In the genomic region with DNA sequence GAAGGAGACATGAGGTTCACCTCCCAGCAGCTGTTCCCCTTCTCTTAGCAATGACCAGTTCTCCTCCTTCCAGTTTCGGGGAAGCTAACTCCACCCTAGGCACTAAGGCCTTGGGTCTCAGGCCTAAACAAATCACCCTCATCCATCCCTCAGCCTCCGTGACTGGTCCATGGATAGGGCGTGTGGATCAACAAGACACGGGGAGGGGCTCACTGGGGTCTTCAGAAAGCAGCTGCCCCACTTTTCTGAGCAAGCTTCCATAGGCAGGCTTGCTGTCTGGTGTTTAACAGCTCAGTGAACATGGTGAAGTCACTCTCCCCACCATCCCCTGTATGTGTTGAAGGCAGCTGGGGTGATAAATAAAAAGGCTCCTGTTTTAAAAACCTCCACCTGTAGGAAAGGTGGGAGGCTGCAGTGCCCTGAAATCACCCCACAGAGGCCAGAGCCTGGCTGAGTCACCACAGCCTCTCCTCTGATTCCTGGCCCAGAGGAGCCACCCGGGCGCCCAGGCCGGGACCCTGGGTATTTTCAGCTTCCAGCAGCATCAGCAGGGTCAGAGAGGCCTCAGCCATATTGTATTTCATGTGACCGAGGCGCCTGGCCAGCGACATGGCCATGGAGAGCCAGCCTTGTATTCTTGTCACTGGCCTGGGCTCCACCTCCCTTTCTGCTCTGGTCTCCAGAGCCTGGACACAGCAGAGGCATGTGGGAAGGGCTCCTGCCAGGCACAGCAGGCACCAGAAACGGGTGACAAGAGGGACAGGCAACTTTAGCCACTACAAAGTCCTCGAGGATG, we compare ENCODE assay signal across 21 cellular contexts.
DNase-seq lines count a peak whose midpoint lies in the region; ATAC-seq and TF ChIP-seq lines count a peak whose summit lies in the region.
"Had no signal": no experiment of that assay in that cellular context is flagged by ENCODE, and none has a peak within 500 bp of the region (broad histone marks: within the 10 kb centered on the region; RNA-seq: fewer than 3 reads in every experiment).

No MANE protein-coding gene starts in this region.

- no peak overlapping the region for H3K27ac ChIP-seq in CD4-positive, alpha-beta memory T cell (ENCODE audit: low read depth, low read length)
- H3K27ac ChIP-seq in Karpas-422 (ENCODE audit: low read length) (peak overlapping the region; percentile 89), gastrocnemius medialis (peak overlapping the region; percentile 83 to 93 (median 88))
- H3K27ac ChIP-seq: cardiac muscle cell, left ventricle myocardium inferior, right atrium auricular region, tibial artery had no signal

- no peaks in the 10 kb centered on the region for H3K79me2 ChIP-seq in Karpas-422 (ENCODE audit: low read length)

- peaks cover 45 to 69% (median 57%) of the 10 kb centered on the region in 4 donors for H3K4me1 Mint-ChIP-seq in CD4-positive, alpha-beta memory T cell
- H3K4me1 Mint-ChIP-seq in immature natural killer cell, result peaks cover 82 to 85% of the 10 kb centered on the region in 2 donors

- peak overlapping the region in 5 of 7 donors; percentile 42 to 94 (median 91) for H3K27ac Mint-ChIP-seq in CD4-positive, alpha-beta memory T cell
- H3K27ac Mint-ChIP-seq in immature natural killer cell, result peak overlapping the region; percentile 53 to 95 (median 84)

- no peaks in the 10 kb centered on the region for H3K9me2 ChIP-seq in Karpas-422 (replicated peaks; ENCODE audit: insufficient read depth, low read length)

- H3K36me3 Mint-ChIP-seq in CD4-positive, alpha-beta memory T cell, result no peaks in the 10 kb centered on the region
- no peaks in the 10 kb centered on the region for H3K36me3 Mint-ChIP-seq in immature natural killer cell

- no peak for DNase-seq in CD4-positive, alpha-beta memory T cell
- DNase-seq in Karpas-422 (peak; percentile 51), immature natural killer cell (no peak), gastrocnemius medialis (peak; percentile 74 to 96), putamen (ENCODE audit: low spot score) (no peak)
- no peak for DNase-seq in stimulated activated naive CD8-positive, alpha-beta T cell treated with anti-CD3 and anti-CD28 coated beads, Interleukin-15, Interleukin-2, amounts not matched to agents 100 U/mL and 50 U/mL, for 24 hours
- no peak for DNase-seq in stimulated activated CD4-positive, alpha-beta T cell treated with anti-CD3 and anti-CD28 coated beads, Interleukin-4, amount 100 ng/mL, for 24 hours
- DNase-seq: activated CD4-positive, CD25-positive, alpha-beta regulatory T cell; DMS 273 treated with DMSO at 0.1 percent for 48 hours; GF-D8; H9; left ventricle myocardium inferior; MG63; NCI-H1694; nucleus accumbens; Peyer's patch; stimulated activated naive CD4-positive, alpha-beta T cell; T1000 had no signal

- CTCF ChIA-PET in CD4-positive, alpha-beta memory T cell (lab: Charles Lee; ENCODE audit: partially characterized antibody), result interaction anchor here (1.0 to 4.5 kb wide), 5 partner anchors 18 to 265 kb away, joined by 3 to 52 read pairs (median 6); a partner anchor contains a TSS

- H4K20me1 ChIP-seq in Karpas-422 (ENCODE audit: insufficient read depth, low read depth, low read length), result no peaks in the 10 kb centered on the region

- TF ChIP-seq CTCF in gastrocnemius medialis (IDR thresholded peaks at IDR 0.05 in 4 of 5, conservative IDR thresholded peaks at IDR 0.05 in 1 of 5), result peak in 1 of 5 experiments; percentile 24

- in situ Hi-C loops in gastrocnemius medialis (cut with MboI; ENCODE audit: low sequenced_read_pairs in 4 of 4), result loop anchor here in 2 of 4 donors (25.0 kb wide), 2 partner anchors 132 to 168 kb away; no protein-coding TSS in a partner anchor

- intact Hi-C loops in CD4-positive, alpha-beta memory T cell (cut with micrococcal nuclease), result loop anchor here (2.0 to 5.0 kb wide), 2 partner anchors 33 to 173 kb away; no protein-coding TSS in a partner anchor
- intact Hi-C loops in gastrocnemius medialis (cut with DNase I; ENCODE audit: low total_unique reads), result loop anchor here (1.0 to 2.0 kb wide), 3 partner anchors 61 to 177 kb away; a partner anchor contains a TSS

- H3K9me3 Mint-ChIP-seq in CD4-positive, alpha-beta memory T cell, result no peaks in the 10 kb centered on the region
- H3K9me3 Mint-ChIP-seq in immature natural killer cell, result no peaks in the 10 kb centered on the region

- no peak overlapping the region for H3K4me3 ChIP-seq in CD4-positive, alpha-beta memory T cell (ENCODE audit: low read length in 2 of 2)
- H3K4me3 ChIP-seq in Karpas-422 (ENCODE audit: low read length) (no peak overlapping the region), gastrocnemius medialis (no peak overlapping the region)
- H3K4me3 ChIP-seq: cardiac muscle cell, left ventricle myocardium inferior, MG63, Peyer's patch, right atrium auricular region, tibial artery had no signal

- H3K4me3 Mint-ChIP-seq in CD4-positive, alpha-beta memory T cell, result peak overlapping the region in 2 of 8 donors; percentile 52 to 68
- peak overlapping the region; percentile 51 to 80 (median 70) for H3K4me3 Mint-ChIP-seq in immature natural killer cell
- H3K4me3 Mint-ChIP-seq: H9 had no signal

- H2AFZ ChIP-seq in Karpas-422 (ENCODE audit: low read length), result no peak overlapping the region

- no peaks in the 10 kb centered on the region for H3K27me3 Mint-ChIP-seq in CD4-positive, alpha-beta memory T cell
- peaks cover 5 to 16% (median 7%) of the 10 kb centered on the region in 3 donors for H3K27me3 Mint-ChIP-seq in immature natural killer cell (ENCODE audit: low read depth in 3 of 3)

- H3K4me1 ChIP-seq in CD4-positive, alpha-beta memory T cell (ENCODE audit: insufficient read depth, low read length), result peaks cover 67% of the 10 kb centered on the region
- H3K4me1 ChIP-seq in Karpas-422 (ENCODE audit: low read length) (peaks cover 73% of the 10 kb centered on the region), gastrocnemius medialis (peaks cover 60 to 64% of the 10 kb centered on the region in 2 donors)

- H3K9me3 ChIP-seq in CD4-positive, alpha-beta memory T cell (ENCODE audit: control insufficient read depth in 1 of 2, low read length in 2 of 2), result no peaks in the 10 kb centered on the region
- H3K9me3 ChIP-seq in Karpas-422 (ENCODE audit: low read length) (no peaks in the 10 kb centered on the region), gastrocnemius medialis (no peaks in the 10 kb centered on the region)
- H3K9me3 ChIP-seq: left ventricle myocardium inferior, MG63, Peyer's patch, right atrium auricular region, tibial artery had no signal

- ATAC-seq in gastrocnemius medialis, result peak; percentile 70 to 71
- ATAC-seq in stimulated activated naive CD8-positive, alpha-beta T cell treated with anti-CD3 and anti-CD28 coated beads, Interleukin-15, Interleukin-2, amounts not matched to agents 100 U/mL and 50 U/mL, for 24 hours, result no peak

- peak overlapping the region; percentile 57 for H3K9ac ChIP-seq in Karpas-422 (ENCODE audit: low read length)

- POLR2A ChIA-PET in CD4-positive, alpha-beta memory T cell (lab: Charles Lee; ENCODE audit: partially characterized antibody), result interaction anchor here (0.8 to 4.6 kb wide), 5 partner anchors 12 to 116 kb away, joined by 3 to 34 read pairs (median 8); a partner anchor contains a TSS

- H3K4me2 ChIP-seq in Karpas-422 (ENCODE audit: low read depth, low read length, poor library complexity, severe bottlenecking), result peak overlapping the region; percentile 52

- H3K36me3 ChIP-seq in CD4-positive, alpha-beta memory T cell (ENCODE audit: insufficient read depth, low read length), result no peaks in the 10 kb centered on the region
- no peaks in the 10 kb centered on the region for H3K36me3 ChIP-seq in Karpas-422 (ENCODE audit: insufficient read depth, low read length)
- no peaks in the 10 kb centered on the region for H3K36me3 ChIP-seq in gastrocnemius medialis
- H3K36me3 ChIP-seq: cardiac muscle cell, left ventricle myocardium inferior, MG63, Peyer's patch, right atrium auricular region, tibial artery had no signal

- no peak for TF ChIP-seq POLR2A in gastrocnemius medialis (IDR thresholded peaks at IDR 0.05)

- no peaks in the 10 kb centered on the region for H3K27me3 ChIP-seq in CD4-positive, alpha-beta memory T cell (ENCODE audit: insufficient read depth, low read length)
- H3K27me3 ChIP-seq in Karpas-422 (ENCODE audit: low read length) (no peaks in the 10 kb centered on the region), gastrocnemius medialis (no peaks in the 10 kb centered on the region)
- H3K27me3 ChIP-seq: cardiac muscle cell, MG63, Peyer's patch, right atrium auricular region, tibial artery had no signal

Comparison
In these comparisons a context has a peak if more than half of its experiments do, and no peak if none do; other contexts are left out.
1. DNase-seq: peak in Karpas-422 (single experiment) and gastrocnemius medialis (2 of 2); none in CD4-positive, alpha-beta memory T cell (0 of 5), immature natural killer cell (0 of 3), putamen (single experiment), stimulated activated naive CD8-positive, alpha-beta T cell treated with anti-CD3 and anti-CD28 coated beads, Interleukin-15, Interleukin-2, amounts not matched to agents 100 U/mL and 50 U/mL, for 24 hours (single experiment) and stimulated activated CD4-positive, alpha-beta T cell treated with anti-CD3 and anti-CD28 coated beads, Interleukin-4, amount 100 ng/mL, for 24 hours (single experiment).